ENCODE assay signal across 11 cellular contexts in genomic region chr2:235051436-235052260, GRCh38.
A peak's percentile ranks its signal among the peaks of the same experiment; 100 is the strongest.
DNase-seq lines count a peak whose midpoint lies in the region; ATAC-seq, FAIRE-seq and TF ChIP-seq lines count a peak whose summit lies in the region.
"Had no signal": no experiment of that assay in that cellular context is flagged by ENCODE, and none has a peak within 500 bp of the region (broad histone marks: within the 10 kb centered on the region; RNA-seq: fewer than 3 reads in every experiment).

No MANE protein-coding gene starts in this region.

- H3K79me2 ChIP-seq in Loucy (ENCODE audit: insufficient read depth, low read length) (no peaks in the 10 kb centered on the region), HepG2 (ENCODE audit: insufficient read depth, low read length) (peaks cover 12% of the 10 kb centered on the region)

- no peaks in the 10 kb centered on the region for H3K9me3 Mint-ChIP-seq in stimulated activated naive B cell treated with anti-CD40 and anti-IgM and Interleukin-4, amounts not matched to agents 10 μg/mL and 1 μg/mL and 100 μg/mL, for 72 hours
- H3K9me3 Mint-ChIP-seq: activated B cell treated with CpG ODN at 0.5 μM for 24 hours had no signal

- peaks cover 33 to 70% of the 10 kb centered on the region in 2 donors for H3K4me1 Mint-ChIP-seq in stimulated activated naive B cell treated with anti-CD40 and anti-IgM and Interleukin-4, amounts not matched to agents 10 μg/mL and 1 μg/mL and 100 μg/mL, for 72 hours

- H3K27me3 ChIP-seq in Loucy (ENCODE audit: insufficient read depth, low read length, poor library complexity, severe bottlenecking) = no peaks in the 10 kb centered on the region
- H3K27me3 ChIP-seq in HepG2 (ENCODE audit: control insufficient read depth in 1 of 2, insufficient read depth in 2 of 2, low read length in 2 of 2) = no peaks in the 10 kb centered on the region
- H3K27me3 ChIP-seq: hepatocyte had no signal

- H3K9ac ChIP-seq in Loucy (ENCODE audit: low read depth, low read length, poor library complexity, severe bottlenecking) (no peak overlapping the region), HepG2 (ENCODE audit: insufficient read depth, low read depth, low read length) (no peak overlapping the region)

- peaks cover 18 to 32% of the 10 kb centered on the region in 2 donors for H3K36me3 Mint-ChIP-seq in stimulated activated naive B cell treated with anti-CD40 and anti-IgM and Interleukin-4, amounts not matched to agents 10 μg/mL and 1 μg/mL and 100 μg/mL, for 72 hours

- no TSS peak for BruUV-seq in HepG2 (replicated peaks; lab: Mats Ljungman, UMichigan)

- H3K4me3 ChIP-seq in Loucy (ENCODE audit: low read length, poor library complexity, severe bottlenecking) (no peak overlapping the region), choroid plexus epithelial cell (ENCODE audit: low read depth, low read length) (no peak overlapping the region), HepG2 (replicated peaks in 1 of 3; ENCODE audit: insufficient read depth in 1 of 3, low read depth in 2 of 3, low read length in 3 of 3) (no peak overlapping the region)
- H3K4me3 ChIP-seq: hepatocyte had no signal

- H3K9me2 ChIP-seq in Loucy (replicated peaks; ENCODE audit: low read depth, low read length) = no peaks in the 10 kb centered on the region

- DNase-seq in choroid plexus epithelial cell (ENCODE audit: low read depth) (peak; percentile 11), HepG2 (ENCODE audit: low spot score) (no peak), HT-29 (ENCODE audit: low spot score) (no peak), NK-92 (lab: John Stamatoyannopoulos, UW; ENCODE audit: unreplicated experiment) (no peak), cerebellum (ENCODE audit: low spot score) (no peak)
- DNase-seq in stimulated activated naive B cell treated with anti-CD40 and anti-IgM and Interleukin-4, amounts not matched to agents 10 μg/mL and 1 μg/mL and 100 μg/mL, for 72 hours = no peak
- DNase-seq: activated B cell treated with CpG ODN at 0.5 μM for 24 hours, GDM1 had no signal

- TF ChIP-seq EP300 in HepG2 (IDR thresholded peaks at IDR 0.05; ENCODE audit: low read depth in 2 of 2, low read length in 2 of 2) (no peak), HepG2 (CRISPR knock-in tag; IDR thresholded peaks at IDR 0.05; ENCODE audit: borderline replicate concordance) (no peak)

- in situ Hi-C loops in HepG2 (cut with HindIII; ENCODE audit: extremely low pct_ligation_motif_present, low pct_unique_long_range_greater_than_20kb) = no loop called here

- H4K20me1 ChIP-seq in Loucy (ENCODE audit: insufficient read depth, low read length, poor library complexity, severe bottlenecking) = no peaks in the 10 kb centered on the region
- H4K20me1 ChIP-seq in HepG2 (ENCODE audit: insufficient read depth, low read length) = peaks cover 43% of the 10 kb centered on the region

- 92% methylated on average over 18 of the region's 18 CpGs for WGBS in HepG2 (ENCODE audit: low lambda C conversion rate)

- POLR2A ChIA-PET in HepG2 (lab: Yijun Ruan, JAX) = no interaction called here

- H3K36me3 ChIP-seq in Loucy (ENCODE audit: insufficient read depth, low read length) = no peaks in the 10 kb centered on the region
- peaks cover 50 to 89% of the 10 kb centered on the region in 2 experiments for H3K36me3 ChIP-seq in HepG2 (replicated peaks in 1 of 2; ENCODE audit: control insufficient read depth in 1 of 2, insufficient read depth in 2 of 2, low read length in 2 of 2)

- TF ChIP-seq RAD21 in HepG2 (CRISPR knock-in tag; IDR thresholded peaks at IDR 0.05) = no peak

- H3K4me2 ChIP-seq in Loucy (ENCODE audit: low read depth, low read length, poor library complexity, severe bottlenecking) (peak overlapping the region; percentile 5), HepG2 (ENCODE audit: low read depth, low read length) (no peak overlapping the region)
- H3K4me2 ChIP-seq: hepatocyte had no signal

- no peak for FAIRE-seq in HepG2 (lab: Jason Lieb, UNC)

- H3K4me1 ChIP-seq in Loucy (ENCODE audit: insufficient read depth, low read length, poor library complexity, severe bottlenecking) = peaks cover 9% of the 10 kb centered on the region
- peaks cover 11% of the 10 kb centered on the region; the same call in 1 of the 2 replicates for H3K4me1 ChIP-seq in HepG2 (ENCODE audit: insufficient read depth, low read length)

- H3K4me3 Mint-ChIP-seq in stimulated activated naive B cell treated with anti-CD40 and anti-IgM and Interleukin-4, amounts not matched to agents 10 μg/mL and 1 μg/mL and 100 μg/mL, for 72 hours = no peak overlapping the region
- H3K4me3 Mint-ChIP-seq: activated B cell treated with CpG ODN at 0.5 μM for 24 hours had no signal

- peaks cover 0 to 4% of the 10 kb centered on the region in 2 donors for H3K27me3 Mint-ChIP-seq in stimulated activated naive B cell treated with anti-CD40 and anti-IgM and Interleukin-4, amounts not matched to agents 10 μg/mL and 1 μg/mL and 100 μg/mL, for 72 hours

- H3K27ac ChIP-seq in HepG2 (ENCODE audit: extremely low read length, insufficient read depth, low read length) = no peak overlapping the region
- H3K27ac ChIP-seq: hepatocyte had no signal

- H3F3A ChIP-seq in Loucy (ENCODE audit: low read depth) = no peaks in the 10 kb centered on the region

- intact Hi-C loops in HepG2 (cut with micrococcal nuclease; ENCODE audit: unreplicated experiment) = no loop called here

- no peak for ATAC-seq in HepG2
- peak; percentile 10 to 35 for ATAC-seq in stimulated activated naive B cell treated with anti-CD40 and anti-IgM and Interleukin-4, amounts not matched to agents 10 μg/mL and 1 μg/mL and 100 μg/mL, for 72 hours (replicated peaks)
- ATAC-seq in GM21825 (IDR thresholded peaks at IDR 0.05; ENCODE audit: unreplicated experiment) = no peak

- CTCF ChIA-PET in HepG2 (lab: Yijun Ruan, JAX; ENCODE audit: low intra/inter-chr PET ratio, low total read pairs) = no interaction called here

- no peak overlapping the region for H2AFZ ChIP-seq in Loucy (ENCODE audit: low read length)
- no peak overlapping the region for H2AFZ ChIP-seq in HepG2 (ENCODE audit: low read length)
- H2AFZ ChIP-seq: hepatocyte had no signal

- TF ChIP-seq CTCF in Loucy (conservative IDR thresholded peaks at IDR 0.05; ENCODE audit: low read length) (no peak), choroid plexus epithelial cell (conservative IDR thresholded peaks at IDR 0.05; ENCODE audit: low read depth, low read length) (no peak), HepG2 (CRISPR knock-in tag; IDR thresholded peaks at IDR 0.05) (no peak)

- 0 out of 4 replicates have a peak, but pooled peaks of 1 of the 2 experiments have one; percentile 21 for TF ChIP-seq POLR2A in HepG2 (IDR thresholded peaks at IDR 0.05; ENCODE audit: insufficient read depth in 1 of 2, low read depth in 2 of 2, low read length in 2 of 2)

- no peaks in the 10 kb centered on the region for H3K9me3 ChIP-seq in Loucy (ENCODE audit: insufficient read depth, low read depth, low read length)
- no peaks in the 10 kb centered on the region for H3K9me3 ChIP-seq in HepG2 (ENCODE audit: low read length)

- no peak overlapping the region for H3K27ac Mint-ChIP-seq in stimulated activated naive B cell treated with anti-CD40 and anti-IgM and Interleukin-4, amounts not matched to agents 10 μg/mL and 1 μg/mL and 100 μg/mL, for 72 hours
- H3K27ac Mint-ChIP-seq: activated B cell treated with CpG ODN at 0.5 μM for 24 hours had no signal

TF ChIP-seq in HepG2, 621 proteins besides CTCF, POLR2A, EP300 and RAD21:
- TF ChIP-seq RBM22 (optimal IDR thresholded peaks at IDR 0.05; ENCODE audit: low read length) (peak; percentile 9), ZNF800 (CRISPR knock-in tag; IDR thresholded peaks at IDR 0.05) (no peak)

Comparison
In these comparisons a context has a peak if more than half of its experiments do, and no peak if none do; other contexts are left out.
1. ATAC-seq: peak in stimulated activated naive B cell treated with anti-CD40 and anti-IgM and Interleukin-4, amounts not matched to agents 10 μg/mL and 1 μg/mL and 100 μg/mL, for 72 hours (2 of 2); none in HepG2 (single experiment) and GM21825 (single experiment).